In the genomic region with DNA sequence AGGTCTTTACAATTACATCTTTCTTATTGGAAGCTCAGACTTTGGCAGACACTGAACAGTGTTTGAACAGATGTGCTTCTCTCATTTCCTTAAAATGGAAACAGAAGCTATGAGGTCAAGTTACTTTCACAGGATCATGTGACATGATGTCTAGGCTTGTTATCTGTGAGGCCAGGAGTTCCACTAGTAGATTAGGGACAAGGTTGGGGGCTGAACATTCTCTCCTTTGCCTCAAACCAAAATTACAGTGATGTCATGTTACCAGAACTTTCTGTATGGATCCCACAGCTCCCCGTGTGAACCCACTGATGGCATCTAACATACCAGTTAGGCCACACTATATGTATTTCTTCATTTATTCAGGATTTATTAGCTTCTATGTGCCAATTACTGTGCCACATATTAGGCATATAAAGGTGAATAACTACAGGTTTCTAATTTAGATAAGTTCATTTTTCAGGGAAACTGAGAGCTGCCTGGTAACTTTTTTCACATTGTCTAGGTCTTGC, we compare ENCODE assay signal across 8 cellular contexts. TPM values are rescaled to one million over a fixed set of nuclear protein-coding genes. Genes with fewer than 3 reads are reported as not detected.
DNase-seq lines count a peak whose midpoint lies in the region; ATAC-seq and TF ChIP-seq lines count a peak whose summit lies in the region.

No MANE protein-coding gene starts in this region.

- H3K27ac Mint-ChIP-seq in activated B cell treated with CpG ODN at 0.5 μM for 24 hours: no peak overlapping the region

- H3K27me3 ChIP-seq in sigmoid colon: peaks cover 0 to 8% (median 5%) of the 10 kb centered on the region in 3 donors

- no peaks in the 10 kb centered on the region for H3K9me3 ChIP-seq in sigmoid colon

- TF ChIP-seq CTCF in GM10266 (IDR thresholded peaks at IDR 0.05; ENCODE audit: control insufficient read depth, insufficient read depth, low read depth, missing control alignments): no peak
- no peak for TF ChIP-seq CTCF in activated B cell treated with CpG ODN at 0.5 μM for 24 hours (IDR thresholded peaks at IDR 0.05)
- TF ChIP-seq CTCF in sigmoid colon (IDR thresholded peaks at IDR 0.05): no peak
- TF ChIP-seq CTCF in omental fat pad (IDR thresholded peaks at IDR 0.05): no peak

- peak; percentile 57 for DNase-seq in GM10266 (ENCODE audit: extremely low spot score)
- no peak for DNase-seq in activated B cell treated with CpG ODN at 0.5 μM for 24 hours
- DNase-seq in sigmoid colon: no peak
- no peak for DNase-seq in nucleus accumbens (lab: John Stamatoyannopoulos, UW)
- no peak for DNase-seq in omental fat pad (ENCODE audit: low spot score)
- DNase-seq in activated CD4-positive, alpha-beta T cell treated with anti-CD3 and anti-CD28 coated beads for 4 hours: no peak

- POLR2A ChIA-PET in activated B cell treated with CpG ODN at 0.5 μM for 24 hours (lab: Charles Lee): no interaction called here

- TF ChIP-seq POLR2A in sigmoid colon (IDR thresholded peaks at IDR 0.05): no peak

- H3K27ac ChIP-seq in sigmoid colon: no peak overlapping the region

- peak; percentile 100 for ATAC-seq in GM21528 (IDR thresholded peaks at IDR 0.05; ENCODE audit: low FRiP score, unreplicated experiment)
- peak; percentile 99 for ATAC-seq in HG03571 (IDR thresholded peaks at IDR 0.05; ENCODE audit: unreplicated experiment)
- peak; percentile 64 for ATAC-seq in activated B cell treated with CpG ODN at 0.5 μM for 24 hours (ENCODE audit: low read depth)
- ATAC-seq in omental fat pad (ENCODE audit: low FRiP score): no peak

- H3K4me1 ChIP-seq in sigmoid colon: no peaks in the 10 kb centered on the region

- no peaks in the 10 kb centered on the region for H3K36me3 Mint-ChIP-seq in activated B cell treated with CpG ODN at 0.5 μM for 24 hours (ENCODE audit: low read depth)

- H3K4me3 Mint-ChIP-seq in activated B cell treated with CpG ODN at 0.5 μM for 24 hours: no peak overlapping the region

- CTCF ChIA-PET in activated B cell treated with CpG ODN at 0.5 μM for 24 hours (lab: Charles Lee): interaction anchor here (1.6 to 2.5 kb wide), 2 partner anchors 391 to 456 kb away, joined by 3 to 16 read pairs; no protein-coding TSS in a partner anchor

- TF ChIP-seq EP300 in sigmoid colon (IDR thresholded peaks at IDR 0.05): no peak

- peaks cover 11% of the 10 kb centered on the region for H3K27me3 Mint-ChIP-seq in activated B cell treated with CpG ODN at 0.5 μM for 24 hours

- intact Hi-C loops in activated B cell treated with CpG ODN at 0.5 μM for 24 hours (cut with micrococcal nuclease): no loop called here
- intact Hi-C loops in sigmoid colon (cut with DNase I): no loop called here

- no peaks in the 10 kb centered on the region for H3K36me3 ChIP-seq in sigmoid colon

- no peaks in the 10 kb centered on the region for H3K9me3 Mint-ChIP-seq in activated B cell treated with CpG ODN at 0.5 μM for 24 hours

- H3K4me3 ChIP-seq in sigmoid colon: no peak overlapping the region

- 88 to 95% methylated on average over 1 of the region's 1 CpG for WGBS in sigmoid colon, 2 donors

- H3K4me1 Mint-ChIP-seq in activated B cell treated with CpG ODN at 0.5 μM for 24 hours: peaks cover 9% of the 10 kb centered on the region

RNA-seq across cellular contexts. Expression of a gene that starts 6.0 kb away (rescaled TPM):
- total RNA-seq in activated B cell treated with CpG ODN at 0.5 μM for 24 hours (not detected in 2 replicates), sigmoid colon (1 to 10 TPM in 1 of 4 donors, under 1 TPM in 3; 0.36 to 6.4 (median 0.66) TPM), omental fat pad (1 to 10 TPM in 3 of 4 donors, under 1 TPM in 1; 0.25 to 7.7 (median 4.1) TPM)
- under 1 TPM in 2 of 3 donors, not detected in 1; 0.34 to 0.60 TPM for polyA plus RNA-seq in sigmoid colon

RNA-seq across cellular contexts. Expression of a gene that starts 42.8 kb away (rescaled TPM):
- total RNA-seq in activated B cell treated with CpG ODN at 0.5 μM for 24 hours (not detected in 2 replicates), sigmoid colon (1 to 10 TPM in 1 of 4 donors, not detected in 3; 2.5 TPM), omental fat pad (not detected)
- 10 to 100 TPM in 1 of 3 donors, 1 to 10 TPM in 2; 2.6 to 12.6 (median 5.5) TPM for polyA plus RNA-seq in sigmoid colon
